ENCODE assay signal across 11 cellular contexts in genomic region chr12:47312794-47313426, GRCh38.
DNase-seq lines count a peak whose midpoint lies in the region; ATAC-seq and TF ChIP-seq lines count a peak whose summit lies in the region.
"Had no signal": no experiment of that assay in that cellular context is flagged by ENCODE, and none has a peak within 500 bp of the region (broad histone marks: within the 10 kb centered on the region; RNA-seq: fewer than 3 reads in every experiment).

No MANE protein-coding gene starts in this region.

- no peak for TF ChIP-seq CTCF in OCI-LY3 (IDR thresholded peaks at IDR 0.05; ENCODE audit: low read depth, low read length)
- no peak for TF ChIP-seq CTCF in progenitor cell of endocrine pancreas (IDR thresholded peaks at IDR 0.05; ENCODE audit: unreplicated experiment)
- TF ChIP-seq CTCF in foreskin fibroblast (IDR thresholded peaks at IDR 0.05; ENCODE audit: low read depth, low read length), result no peak

- H2AFZ ChIP-seq in OCI-LY3 (ENCODE audit: low read depth, low read length), result no peak overlapping the region

- no peak overlapping the region for H3K4me3 ChIP-seq in CD4-positive, CD25-positive, alpha-beta regulatory T cell (ENCODE audit: low read depth, low read length)
- H3K4me3 ChIP-seq in OCI-LY3 (ENCODE audit: low read length), result no peak overlapping the region
- H3K4me3 ChIP-seq in foreskin fibroblast (ENCODE audit: low read depth in 1 of 2, low read length in 2 of 2), result no peak overlapping the region
- H3K4me3 ChIP-seq: thoracic aorta had no signal

- no peaks in the 10 kb centered on the region for H3K27me3 Mint-ChIP-seq in CD4-positive, CD25-positive, alpha-beta regulatory T cell
- H3K27me3 Mint-ChIP-seq in progenitor cell of endocrine pancreas, result no peaks in the 10 kb centered on the region
- H3K27me3 Mint-ChIP-seq: T-cell had no signal

- no peaks in the 10 kb centered on the region for H4K20me1 ChIP-seq in OCI-LY3 (ENCODE audit: insufficient read depth, low read length)

- no peak for DNase-seq in CD4-positive, CD25-positive, alpha-beta regulatory T cell
- no peak for DNase-seq in retina
- no peak for DNase-seq in NCI-H2107 (lab: John Stamatoyannopoulos, UW)
- no peak for DNase-seq in progenitor cell of endocrine pancreas (ENCODE audit: low spot score, unreplicated experiment)
- no peak for DNase-seq in foreskin fibroblast
- DNase-seq: CD8-positive, alpha-beta T cell; T-cell had no signal

- no peak for ATAC-seq in CD4-positive, CD25-positive, alpha-beta regulatory T cell (ENCODE audit: low read depth in 2 of 2)
- peak; percentile 89 for ATAC-seq in GM19351 (IDR thresholded peaks at IDR 0.05; ENCODE audit: unreplicated experiment)
- peak; percentile 83 for ATAC-seq in HG03060 (IDR thresholded peaks at IDR 0.05; ENCODE audit: low read depth, unreplicated experiment)
- ATAC-seq: CD8-positive, alpha-beta T cell; T-cell had no signal

- H3K4me1 Mint-ChIP-seq in CD4-positive, CD25-positive, alpha-beta regulatory T cell, result peaks cover 11 to 25% (median 17%) of the 10 kb centered on the region in 4 donors
- H3K4me1 Mint-ChIP-seq in progenitor cell of endocrine pancreas (ENCODE audit: low read depth), result peaks cover 14% of the 10 kb centered on the region

- H3K27ac Mint-ChIP-seq in CD4-positive, CD25-positive, alpha-beta regulatory T cell, result peak overlapping the region in 2 of 3 donors; percentile 5 to 53
- no peak overlapping the region for H3K27ac Mint-ChIP-seq in progenitor cell of endocrine pancreas
- H3K27ac Mint-ChIP-seq: CD8-positive, alpha-beta T cell had no signal

- H3K4me2 ChIP-seq in OCI-LY3 (ENCODE audit: low read length), result peak overlapping the region; percentile 42

- H3K4me3 Mint-ChIP-seq in CD4-positive, CD25-positive, alpha-beta regulatory T cell, result no peak overlapping the region
- no peak overlapping the region for H3K4me3 Mint-ChIP-seq in progenitor cell of endocrine pancreas (ENCODE audit: low read depth)
- H3K4me3 Mint-ChIP-seq: CD8-positive, alpha-beta T cell; T-cell had no signal

- H3K4me1 ChIP-seq in CD4-positive, CD25-positive, alpha-beta regulatory T cell (ENCODE audit: control insufficient read depth, insufficient read depth, low read length, poor library complexity, severe bottlenecking), result no peaks in the 10 kb centered on the region
- peaks cover 82% of the 10 kb centered on the region for H3K4me1 ChIP-seq in OCI-LY3 (ENCODE audit: low read length)

- no peak overlapping the region for H3K27ac ChIP-seq in CD4-positive, CD25-positive, alpha-beta regulatory T cell (ENCODE audit: insufficient read depth, low read length, poor library complexity, severe bottlenecking)
- H3K27ac ChIP-seq in OCI-LY3 (ENCODE audit: low read length), result peak overlapping the region; percentile 97
- H3K27ac ChIP-seq: thoracic aorta had no signal

- peaks cover 0 to 2% of the 10 kb centered on the region in 2 experiments for H3K9me3 ChIP-seq in CD4-positive, CD25-positive, alpha-beta regulatory T cell (ENCODE audit: control insufficient read depth in 2 of 2, low read length in 2 of 2)
- peaks cover 3% of the 10 kb centered on the region; the same call in 1 of the 2 replicates for H3K9me3 ChIP-seq in OCI-LY3 (ENCODE audit: insufficient read depth, low read length)
- H3K9me3 ChIP-seq: thoracic aorta had no signal

- no peaks in the 10 kb centered on the region for H3K36me3 ChIP-seq in CD4-positive, CD25-positive, alpha-beta regulatory T cell (ENCODE audit: control insufficient read depth, insufficient read depth, low read length)
- peaks cover 11% of the 10 kb centered on the region for H3K36me3 ChIP-seq in OCI-LY3 (replicated peaks; ENCODE audit: low read depth, low read length)
- H3K36me3 ChIP-seq: thoracic aorta had no signal

- H3K36me3 Mint-ChIP-seq in CD4-positive, CD25-positive, alpha-beta regulatory T cell, result no peaks in the 10 kb centered on the region
- no peaks in the 10 kb centered on the region for H3K36me3 Mint-ChIP-seq in progenitor cell of endocrine pancreas (ENCODE audit: insufficient read depth)
- H3K36me3 Mint-ChIP-seq: T-cell had no signal

- no peaks in the 10 kb centered on the region for H3K27me3 ChIP-seq in CD4-positive, CD25-positive, alpha-beta regulatory T cell (ENCODE audit: control insufficient read depth, insufficient read depth, low read length)
- no peaks in the 10 kb centered on the region for H3K27me3 ChIP-seq in OCI-LY3 (ENCODE audit: low read depth, low read length)

- peak overlapping the region; percentile 73 for H3K9ac ChIP-seq in OCI-LY3 (ENCODE audit: low read length)

- H3K9me3 Mint-ChIP-seq in CD4-positive, CD25-positive, alpha-beta regulatory T cell, result peaks cover 0 to 7% (median 2%) of the 10 kb centered on the region in 7 donors
- H3K9me3 Mint-ChIP-seq in progenitor cell of endocrine pancreas (ENCODE audit: low read depth), result peaks cover 8% of the 10 kb centered on the region

- H3K79me2 ChIP-seq in OCI-LY3 (ENCODE audit: low read length), result no peaks in the 10 kb centered on the region

Comparison
In these comparisons a context has a peak if more than half of its experiments do, and no peak if none do; other contexts are left out.
1. ATAC-seq: peak in GM19351 (single experiment) and HG03060 (single experiment); none in CD4-positive, CD25-positive, alpha-beta regulatory T cell (0 of 2).